27 cellular contexts compared by ENCODE assay signal in the genomic region with DNA sequence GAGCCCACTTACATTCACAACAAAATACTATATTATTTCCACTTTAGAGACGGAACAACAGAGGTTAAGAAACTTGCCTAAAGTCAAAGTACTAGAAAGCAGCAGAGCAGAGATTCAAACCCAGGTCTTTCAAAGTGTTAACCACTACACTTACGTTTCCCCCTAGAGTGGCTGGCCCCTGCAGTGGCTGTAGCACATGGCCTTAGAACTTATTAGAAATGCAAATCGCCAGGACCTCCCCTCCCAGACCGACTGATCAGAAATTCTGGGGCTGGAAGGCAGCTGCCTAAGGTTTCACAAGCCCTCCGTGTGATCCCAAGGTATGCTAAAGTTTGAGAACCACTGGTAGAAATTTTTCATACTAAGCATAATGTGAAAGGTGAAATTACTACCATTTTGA. TPM values are rescaled to one million over a fixed set of nuclear protein-coding genes. Genes with fewer than 3 reads are reported as not detected.
DNase-seq lines count a peak whose midpoint lies in the region; ATAC-seq and TF ChIP-seq lines count a peak whose summit lies in the region.
"Had no signal": no experiment of that assay in that cellular context is flagged by ENCODE, and none has a peak within 500 bp of the region (broad histone marks: within the 10 kb centered on the region; RNA-seq: fewer than 3 reads in every experiment).

No MANE protein-coding gene starts in this region.

- peaks cover 2% of the 10 kb centered on the region for H3K36me3 Mint-ChIP-seq in activated T-cell treated with anti-CD3 and anti-CD28 coated beads, Interleukin-2, amount 50 U/mL, for 24 hours (ENCODE audit: low read depth)
- H3K36me3 Mint-ChIP-seq in activated T-cell treated with anti-CD3 and anti-CD28 coated beads, Interleukin-2, amount 50 U/mL, for 72 hours (ENCODE audit: insufficient read depth in 2 of 2) = no peaks in the 10 kb centered on the region

- no peaks in the 10 kb centered on the region for H3K79me2 ChIP-seq in mesendoderm (ENCODE audit: control insufficient read depth, insufficient read depth, low read length)

- DNase-seq in activated T-cell treated with anti-CD3 and anti-CD28 coated beads, Interleukin-2, amount 50 U/mL, for 24 hours = no peak
- no peak for DNase-seq in activated T-cell treated with anti-CD3 and anti-CD28 coated beads, Interleukin-2, amount 50 U/mL, for 72 hours
- no peak for DNase-seq in adipocyte (ENCODE audit: low read depth)
- DNase-seq in mesendoderm = peak; percentile 17
- DNase-seq in suprapubic skin (ENCODE audit: low spot score in 2 of 2) = no peak
- no peak for DNase-seq in OCI-M1 (lab: John Stamatoyannopoulos, UW)
- DNase-seq in putamen (ENCODE audit: low spot score) = no peak
- no peak for DNase-seq in activated gamma-delta T cell (lab: John Stamatoyannopoulos, UW)
- DNase-seq: 8988T; activated CD4-positive, alpha-beta T cell treated with anti-CD3 and anti-CD28 coated beads, Interleukin-2, amount 50 U/mL, for 4 hours; activated CD4-positive, CD25-positive, alpha-beta regulatory T cell; activated CD8-positive, alpha-beta memory T cell treated with anti-CD3 and anti-CD28 coated beads, Interleukin-2, amount 50 U/mL, for 48 hours; activated gamma-delta T cell treated with Interleukin-2 at 50 U/mL for 16 hours; DMS79 treated with DMSO at 0.1 percent for 48 hours; Karpas-422; NCI-H1436 treated with DMSO at 0.1 percent for 48 hours; NCI-H510A; retina; SHP77 treated with DMSO at 0.1 percent for 48 hours; stimulated activated CD4-positive, alpha-beta T cell treated with anti-CD3 and anti-CD28 coated beads, Interleukin-4, amount 100 ng/mL, for 4 hours; SW 1271; upper lobe of left lung had no signal

- H3K4me3 Mint-ChIP-seq in activated T-cell treated with anti-CD3 and anti-CD28 coated beads, Interleukin-2, amount 50 U/mL, for 24 hours = no peak overlapping the region
- H3K4me3 Mint-ChIP-seq in activated T-cell treated with anti-CD3 and anti-CD28 coated beads, Interleukin-2, amount 50 U/mL, for 72 hours = no peak overlapping the region
- H3K4me3 Mint-ChIP-seq: CD8-positive, alpha-beta memory T cell had no signal

- no peak overlapping the region for H2BK5ac ChIP-seq in mesendoderm (ENCODE audit: low read length)

- H3K27me3 ChIP-seq in adipocyte (replicated peaks; ENCODE audit: control insufficient read depth, insufficient read depth, low read length) (no peaks in the 10 kb centered on the region), mesendoderm (ENCODE audit: insufficient read depth, low read length, poor library complexity) (no peaks in the 10 kb centered on the region), suprapubic skin (no peaks in the 10 kb centered on the region)
- H3K27me3 ChIP-seq: cardiac muscle cell, neutrophil, upper lobe of left lung had no signal

- H3K9me3 Mint-ChIP-seq in activated T-cell treated with anti-CD3 and anti-CD28 coated beads, Interleukin-2, amount 50 U/mL, for 24 hours = no peaks in the 10 kb centered on the region
- H3K9me3 Mint-ChIP-seq in activated T-cell treated with anti-CD3 and anti-CD28 coated beads, Interleukin-2, amount 50 U/mL, for 72 hours = no peaks in the 10 kb centered on the region
- H3K9me3 Mint-ChIP-seq: CD8-positive, alpha-beta memory T cell had no signal

- H3K27me3 Mint-ChIP-seq in activated T-cell treated with anti-CD3 and anti-CD28 coated beads, Interleukin-2, amount 50 U/mL, for 24 hours = no peaks in the 10 kb centered on the region
- no peaks in the 10 kb centered on the region for H3K27me3 Mint-ChIP-seq in activated T-cell treated with anti-CD3 and anti-CD28 coated beads, Interleukin-2, amount 50 U/mL, for 72 hours (ENCODE audit: low read depth)
- H3K27me3 Mint-ChIP-seq: CD8-positive, alpha-beta memory T cell had no signal

- no peak for ATAC-seq in activated T-cell treated with anti-CD3 and anti-CD28 coated beads, Interleukin-2, amount 50 U/mL, for 72 hours (replicated peaks in 1 of 2)
- ATAC-seq: Panc1 had no signal

- no peaks in the 10 kb centered on the region for H3K9me3 ChIP-seq in adipocyte (ENCODE audit: control insufficient read depth, low read length)
- H3K9me3 ChIP-seq in suprapubic skin = no peaks in the 10 kb centered on the region
- H3K9me3 ChIP-seq: HAP-1, neutrophil, upper lobe of left lung had no signal

- H3K9ac ChIP-seq in adipocyte (ENCODE audit: low read length) = peak overlapping the region; percentile 26
- no peak overlapping the region for H3K9ac ChIP-seq in mesendoderm (ENCODE audit: low read length)

- no peak overlapping the region for H3K18ac ChIP-seq in mesendoderm (ENCODE audit: low read length)

- H3K36me3 ChIP-seq in adipocyte (ENCODE audit: control insufficient read depth, insufficient read depth, low read length, severe bottlenecking) (no peaks in the 10 kb centered on the region), mesendoderm (ENCODE audit: control insufficient read depth, insufficient read depth, low read length) (no peaks in the 10 kb centered on the region), suprapubic skin (no peaks in the 10 kb centered on the region)
- H3K36me3 ChIP-seq: cardiac muscle cell, HAP-1, neutrophil, upper lobe of left lung had no signal

- no peak overlapping the region for H2BK120ac ChIP-seq in mesendoderm (ENCODE audit: low read depth, low read length)

- no peak for TF ChIP-seq POLR2A in suprapubic skin (IDR thresholded peaks at IDR 0.05)

- TF ChIP-seq EP300 in suprapubic skin (IDR thresholded peaks at IDR 0.05) = no peak

- H3K23ac ChIP-seq in mesendoderm (ENCODE audit: low read length) = no peak overlapping the region

- no CpG with 5 or more reads among the region's 5 CpGs for WGBS in mesendoderm (ENCODE audit: extremely low coverage, insufficient coverage, low lambda C conversion rate)
- 75% methylated on average over 5 of the region's 5 CpGs for WGBS in suprapubic skin

- H2AK5ac ChIP-seq in mesendoderm (ENCODE audit: low read length) = no peak overlapping the region

- H3K27ac ChIP-seq in mesendoderm (ENCODE audit: low read depth, low read length) (no peak overlapping the region), suprapubic skin (peak overlapping the region; percentile 27)
- H3K27ac ChIP-seq: cardiac muscle cell, neutrophil had no signal

- no peak overlapping the region for H2BK15ac ChIP-seq in mesendoderm (replicated peaks; ENCODE audit: low read depth)

- H4K8ac ChIP-seq in mesendoderm (ENCODE audit: low read depth, low read length) = no peak overlapping the region

- H4K5ac ChIP-seq in mesendoderm (ENCODE audit: low read length) = no peak overlapping the region

- H3K79me1 ChIP-seq in mesendoderm (ENCODE audit: low read length) = no peaks in the 10 kb centered on the region

- no peak overlapping the region for H3K4me2 ChIP-seq in mesendoderm (ENCODE audit: low read length)

- no peak overlapping the region for H3K4me3 ChIP-seq in adipocyte (ENCODE audit: low read length)
- no peak overlapping the region for H3K4me3 ChIP-seq in mesendoderm (ENCODE audit: low read length)
- H3K4me3 ChIP-seq in suprapubic skin = no peak overlapping the region
- H3K4me3 ChIP-seq: cardiac muscle cell, HAP-1, upper lobe of left lung had no signal

- no peak overlapping the region for H3K4ac ChIP-seq in mesendoderm (ENCODE audit: low read depth, low read length)

- H3K4me1 Mint-ChIP-seq in activated T-cell treated with anti-CD3 and anti-CD28 coated beads, Interleukin-2, amount 50 U/mL, for 24 hours (ENCODE audit: low read depth) = peaks cover 77% of the 10 kb centered on the region
- peaks cover 88% of the 10 kb centered on the region for H3K4me1 Mint-ChIP-seq in activated T-cell treated with anti-CD3 and anti-CD28 coated beads, Interleukin-2, amount 50 U/mL, for 72 hours (ENCODE audit: low read depth)

- peak overlapping the region; percentile 19 for H3K27ac Mint-ChIP-seq in activated T-cell treated with anti-CD3 and anti-CD28 coated beads, Interleukin-2, amount 50 U/mL, for 24 hours
- H3K27ac Mint-ChIP-seq in activated T-cell treated with anti-CD3 and anti-CD28 coated beads, Interleukin-2, amount 50 U/mL, for 72 hours = no peak overlapping the region

- H3K4me1 ChIP-seq in adipocyte (ENCODE audit: control insufficient read depth, insufficient read depth, low read length) = peaks cover 40% of the 10 kb centered on the region
- H3K4me1 ChIP-seq in mesendoderm (ENCODE audit: control insufficient read depth, low read depth, low read length) = peaks cover 3% of the 10 kb centered on the region
- H3K4me1 ChIP-seq in suprapubic skin = peaks cover 46% of the 10 kb centered on the region

- no peak overlapping the region for H3K56ac ChIP-seq in mesendoderm (ENCODE audit: low read length)

- TF ChIP-seq CTCF in suprapubic skin (IDR thresholded peaks at IDR 0.05) = no peak

RNA-seq across cellular contexts. Expression of a gene that starts 8.1 kb away (rescaled TPM):
- total RNA-seq in activated T-cell treated with anti-CD3 and anti-CD28 coated beads, Interleukin-2, amount 50 U/mL, for 72 hours = 10 to 100 TPM; 16.3 to 28.1 TPM
- polyA plus RNA-seq in mesendoderm (2013, experiment 1 of 2) = 3.9 TPM
- 3.9 TPM for polyA plus RNA-seq in mesendoderm (2013, experiment 2 of 2)
- total RNA-seq in suprapubic skin = 10 to 100 TPM; 39.1 to 47.3 (median 43.2) TPM
